Comparison of ENCODE assay signal across 17 cellular contexts in genomic region chr1:190908691-190909090, GRCh38.
"Had no signal": no experiment of that assay in that cellular context is flagged by ENCODE, and none has a peak within 500 bp of the region (broad histone marks: within the 10 kb centered on the region; RNA-seq: fewer than 3 reads in every experiment).

No MANE protein-coding gene starts in this region.

- H3K4me3 Mint-ChIP-seq: activated CD4-positive, alpha-beta memory T cell treated with anti-CD3 and anti-CD28 coated beads, Interleukin-2, amount 10 ng/mL, durations not matched to agents 7 days and 5 days; activated T-helper 1 cell treated with anti-CD3 and anti-CD28 coated beads, Interleukin-12 subunit alpha, Interleukin-12 subunit beta, Interleukin-2, Interleukin-4 antibody, amounts not matched to agents 30 ng/mL and 10 ng/mL and 1 ng/mL, durations not matched to agents 14 hours and 24 hours and 36 hours; nephron progenitor cell had no signal

- H3K36me3 ChIP-seq: esophagus muscularis mucosa, gastroesophageal sphincter, left ventricle myocardium inferior, suprapubic skin, upper lobe of left lung had no signal

- H3K27ac Mint-ChIP-seq: activated CD4-positive, alpha-beta memory T cell treated with anti-CD3 and anti-CD28 coated beads, Interleukin-2, amount 10 ng/mL, durations not matched to agents 7 days and 5 days; activated T-helper 1 cell treated with anti-CD3 and anti-CD28 coated beads, Interleukin-12 subunit alpha, Interleukin-12 subunit beta, Interleukin-2, Interleukin-4 antibody, amounts not matched to agents 30 ng/mL and 10 ng/mL and 1 ng/mL, durations not matched to agents 14 hours and 24 hours and 36 hours; nephron progenitor cell had no signal

- H3K27me3 ChIP-seq: body of pancreas, esophagus muscularis mucosa, gastroesophageal sphincter, suprapubic skin, upper lobe of left lung had no signal

- H3K4me1 ChIP-seq: body of pancreas, left ventricle myocardium inferior, suprapubic skin, upper lobe of left lung had no signal

- H3K9me3 ChIP-seq: body of pancreas, esophagus muscularis mucosa, gastroesophageal sphincter, left ventricle myocardium inferior, suprapubic skin, upper lobe of left lung had no signal

- FAIRE-seq: keratinocyte had no signal

- H3K27ac ChIP-seq: body of pancreas, esophagus muscularis mucosa, gastroesophageal sphincter, left ventricle myocardium inferior, suprapubic skin, upper lobe of left lung had no signal

- H3K4me1 Mint-ChIP-seq: activated CD4-positive, alpha-beta memory T cell treated with anti-CD3 and anti-CD28 coated beads, Interleukin-2, amount 10 ng/mL, durations not matched to agents 7 days and 5 days; nephron progenitor cell had no signal

- DNase-seq: activated CD4-positive, alpha-beta memory T cell treated with anti-CD3 and anti-CD28 coated beads, Interleukin-2, amount 10 ng/mL, durations not matched to agents 7 days and 5 days; activated CD4-positive, alpha-beta T cell treated with anti-CD3 and anti-CD28 coated beads for 1 hour; activated naive CD4-positive, alpha-beta T cell; body of pancreas; left ventricle myocardium inferior; mesendoderm; nephron progenitor cell; stimulated activated CD4-positive, alpha-beta T cell treated with anti-CD3 and anti-CD28 coated beads, Interleukin-2, amount 100 ng/mL, for 48 hours; stimulated activated naive CD4-positive, alpha-beta T cell treated with Interleukin-2 at 50 U/mL for 16 hours; T-helper 9 cell; upper lobe of left lung had no signal

- H3K27me3 Mint-ChIP-seq: activated CD4-positive, alpha-beta memory T cell treated with anti-CD3 and anti-CD28 coated beads, Interleukin-2, amount 10 ng/mL, durations not matched to agents 7 days and 5 days had no signal

- H3K4me3 ChIP-seq: body of pancreas, esophagus muscularis mucosa, gastroesophageal sphincter, left ventricle myocardium inferior, suprapubic skin, upper lobe of left lung had no signal

- ATAC-seq: body of pancreas, gastroesophageal sphincter, sciatic nerve had no signal

- H3K9me3 Mint-ChIP-seq: activated T-helper 1 cell treated with anti-CD3 and anti-CD28 coated beads, Interleukin-12 subunit alpha, Interleukin-12 subunit beta, Interleukin-2, Interleukin-4 antibody, amounts not matched to agents 30 ng/mL and 10 ng/mL and 1 ng/mL, durations not matched to agents 14 hours and 24 hours and 36 hours; nephron progenitor cell had no signal
